ENCODE assay signal across 24 cellular contexts in the genomic region with DNA sequence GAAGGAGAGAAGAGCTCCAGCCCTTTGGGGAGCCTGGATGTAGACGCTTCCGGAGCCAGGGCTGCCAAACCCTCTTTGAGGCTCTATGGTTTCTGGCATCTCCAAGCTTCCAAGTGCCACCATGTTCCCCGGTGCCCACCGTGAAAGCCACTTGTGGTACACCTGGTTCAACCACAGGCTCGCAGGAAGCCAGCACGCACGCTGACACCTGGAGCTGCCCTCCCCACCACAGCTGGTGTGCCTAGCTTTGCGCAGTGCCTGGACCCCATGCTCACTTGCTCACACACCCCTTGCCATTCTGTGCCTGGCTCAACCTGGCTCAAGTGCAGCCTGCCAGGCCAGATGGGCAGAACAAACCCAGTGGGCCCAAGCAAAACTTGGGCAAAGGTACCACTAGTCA.
"Had no signal": no experiment of that assay in that cellular context is flagged by ENCODE, and none has a peak within 500 bp of the region (broad histone marks: within the 10 kb centered on the region; RNA-seq: fewer than 3 reads in every experiment).

No MANE protein-coding gene starts in this region.

- ATAC-seq: esophagus mucosa; foreskin keratinocyte; left lobe of liver; natural killer cell; stimulated activated memory B cell treated with anti-CD40 and anti-IgM and Interleukin-4, amounts not matched to agents 10 μg/mL and 1 μg/mL and 100 μg/mL, for 72 hours; stimulated activated naive CD8-positive, alpha-beta T cell treated with anti-CD3 and anti-CD28 coated beads, Interleukin-15, Interleukin-2, amounts not matched to agents 100 U/mL and 50 U/mL, for 24 hours had no signal

- H3K9me3 ChIP-seq: colonic mucosa, neutrophil, prostate gland, right atrium auricular region, sigmoid colon, thoracic aorta, upper lobe of right lung, uterus had no signal

- FAIRE-seq: islet of Langerhans had no signal

- H3K4me1 ChIP-seq: colonic mucosa, foreskin keratinocyte, heart right ventricle, prostate gland, right atrium auricular region, sigmoid colon, tibial nerve, upper lobe of right lung, uterus had no signal

- H3K27me3 ChIP-seq: colonic mucosa, heart right ventricle, neutrophil, right atrium auricular region, sigmoid colon, tibial nerve, upper lobe of right lung, uterus had no signal

- H3K27ac ChIP-seq: colonic mucosa, epithelial cell of prostate, foreskin keratinocyte, heart right ventricle, neutrophil, prostate gland, right atrium auricular region, sigmoid colon, thoracic aorta, tibial nerve, upper lobe of right lung, uterus had no signal

- H3K36me3 ChIP-seq: colonic mucosa, heart right ventricle, neutrophil, prostate gland, right atrium auricular region, sigmoid colon, thoracic aorta, tibial nerve, upper lobe of right lung, uterus had no signal

- DNase-seq: central memory CD4-positive, alpha-beta T cell; colonic mucosa; effector CD8-positive, alpha-beta T cell; endodermal cell; foreskin keratinocyte; glutamatergic neuron; heart right ventricle; hippocampal formation; natural killer cell; sigmoid colon; stimulated activated CD4-positive, alpha-beta T cell treated with anti-CD3 and anti-CD28 coated beads, Interleukin-4, amount 100 ng/mL, for 4 hours; stimulated activated naive CD8-positive, alpha-beta T cell treated with anti-CD3 and anti-CD28 coated beads, Interleukin-15, Interleukin-2, amounts not matched to agents 100 U/mL and 50 U/mL, for 24 hours; upper lobe of right lung; uterus had no signal

- H3K4me3 ChIP-seq: colonic mucosa, heart right ventricle, prostate gland, right atrium auricular region, sigmoid colon, thoracic aorta, tibial nerve, upper lobe of right lung, uterus had no signal
